ENCODE assay signal across 26 cellular contexts in the genomic region with DNA sequence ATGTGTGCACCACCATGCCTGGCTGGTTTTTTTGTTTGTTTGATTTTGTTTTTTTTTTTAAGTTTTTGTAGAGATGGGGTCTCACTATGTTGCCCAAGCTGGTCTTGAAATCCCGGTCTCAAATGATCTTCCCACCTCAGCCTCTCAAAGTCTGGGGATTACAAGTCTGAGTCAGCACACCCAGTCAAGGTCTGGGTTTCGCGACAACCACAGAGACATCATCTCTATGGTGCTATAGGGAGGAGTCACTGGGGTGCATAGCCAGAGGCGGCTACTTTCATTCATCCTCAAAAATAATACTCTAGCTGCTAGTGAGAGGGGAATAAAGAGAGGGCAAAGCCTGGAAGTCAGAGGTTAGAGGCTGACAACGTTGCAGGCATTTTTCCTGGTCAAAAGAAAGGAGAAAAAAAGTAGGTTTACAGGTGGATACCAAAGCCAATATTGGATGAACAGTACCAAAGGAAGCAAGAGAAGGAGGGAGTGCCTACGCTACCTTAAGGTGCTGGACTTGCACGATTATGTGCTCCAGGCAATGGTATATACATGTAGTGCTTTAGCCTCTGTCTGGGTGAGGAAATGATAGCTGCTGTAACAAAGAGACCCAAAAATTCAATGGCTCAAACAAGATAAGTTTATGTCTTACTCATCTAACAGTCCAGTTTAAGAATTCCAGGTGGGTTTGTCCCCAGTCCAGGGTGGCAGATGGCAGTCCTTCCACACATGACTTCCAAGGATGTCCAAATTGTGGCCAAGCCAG.
"Had no signal": no experiment of that assay in that cellular context is flagged by ENCODE, and none has a peak within 500 bp of the region (broad histone marks: within the 10 kb centered on the region; RNA-seq: fewer than 3 reads in every experiment).

No MANE protein-coding gene starts in this region.

- H3K4me1 ChIP-seq: adrenal gland, ascending aorta, prostate gland, upper lobe of right lung had no signal

- H3K36me3 Mint-ChIP-seq: activated naive CD8-positive, alpha-beta T cell treated with anti-CD3 and anti-CD28 coated beads for 36 hours; stimulated activated memory B cell treated with anti-CD40 and anti-IgM and Interleukin-4, amounts not matched to agents 10 μg/mL and 1 μg/mL and 100 μg/mL, for 72 hours had no signal

- H3K36me3 ChIP-seq: adrenal gland, ascending aorta, brain microvascular endothelial cell, left ventricle myocardium inferior, neutrophil, ovary, prostate gland, sigmoid colon, upper lobe of right lung had no signal

- FAIRE-seq: frontal cortex, small intestine had no signal

- H3K4me3 Mint-ChIP-seq: activated CD4-positive, alpha-beta T cell treated with anti-CD3 and anti-CD28 coated beads for 36 hours; activated naive CD4-positive, alpha-beta T cell treated with anti-CD3 and anti-CD28 coated beads for 36 hours; activated naive CD8-positive, alpha-beta T cell treated with anti-CD3 and anti-CD28 coated beads for 36 hours; endodermal cell; nephron; stimulated activated memory B cell treated with anti-CD40 and anti-IgM and Interleukin-4, amounts not matched to agents 10 μg/mL and 1 μg/mL and 100 μg/mL, for 72 hours; stimulated activated naive CD8-positive, alpha-beta T cell treated with anti-CD3 and anti-CD28 coated beads, Interleukin-15, amount 100 ng/mL, for 72 hours had no signal

- H3K9me3 Mint-ChIP-seq: activated naive CD8-positive, alpha-beta T cell treated with anti-CD3 and anti-CD28 coated beads for 36 hours; nephron; stimulated activated memory B cell treated with anti-CD40 and anti-IgM and Interleukin-4, amounts not matched to agents 10 μg/mL and 1 μg/mL and 100 μg/mL, for 72 hours; stimulated activated naive CD8-positive, alpha-beta T cell treated with anti-CD3 and anti-CD28 coated beads, Interleukin-15, amount 100 ng/mL, for 72 hours had no signal

- H3K27me3 Mint-ChIP-seq: activated CD4-positive, alpha-beta T cell treated with anti-CD3 and anti-CD28 coated beads for 36 hours; stimulated activated naive CD8-positive, alpha-beta T cell treated with anti-CD3 and anti-CD28 coated beads, Interleukin-15, amount 100 ng/mL, for 72 hours had no signal

- H3K27ac ChIP-seq: adrenal gland, ascending aorta, brain microvascular endothelial cell, left ventricle myocardium inferior, neutrophil, ovary, prostate gland, sigmoid colon, upper lobe of right lung had no signal

- ATAC-seq: activated CD4-positive, alpha-beta T cell treated with anti-CD3 and anti-CD28 coated beads for 36 hours; esophagus mucosa; stimulated activated memory B cell treated with anti-CD40 and anti-IgM and Interleukin-4, amounts not matched to agents 10 μg/mL and 1 μg/mL and 100 μg/mL, for 72 hours; stimulated activated naive CD8-positive, alpha-beta T cell treated with anti-CD3 and anti-CD28 coated beads, Interleukin-15, amount 100 ng/mL, for 72 hours; upper lobe of right lung had no signal

- H3K27ac Mint-ChIP-seq: activated CD4-positive, alpha-beta T cell treated with anti-CD3 and anti-CD28 coated beads for 36 hours; activated naive CD4-positive, alpha-beta T cell treated with anti-CD3 and anti-CD28 coated beads for 36 hours; activated naive CD8-positive, alpha-beta T cell treated with anti-CD3 and anti-CD28 coated beads for 36 hours; endodermal cell; stimulated activated memory B cell treated with anti-CD40 and anti-IgM and Interleukin-4, amounts not matched to agents 10 μg/mL and 1 μg/mL and 100 μg/mL, for 72 hours; stimulated activated naive CD8-positive, alpha-beta T cell treated with anti-CD3 and anti-CD28 coated beads, Interleukin-15, amount 100 ng/mL, for 72 hours had no signal

- DNase-seq: activated CD4-positive, alpha-beta T cell treated with anti-CD3 and anti-CD28 coated beads for 36 hours; activated CD4-positive, CD25-positive, alpha-beta regulatory T cell; activated effector memory CD4-positive, alpha-beta T cell treated with Interleukin-2 at 50 U/mL for 16 hours; activated naive CD4-positive, alpha-beta T cell treated with anti-CD3 and anti-CD28 coated beads for 36 hours; activated naive CD8-positive, alpha-beta T cell treated with anti-CD3 and anti-CD28 coated beads for 36 hours; activated T-cell treated with anti-CD3 and anti-CD28 coated beads for 4 hours; brain microvascular endothelial cell; endodermal cell; islet precursor cell; left ventricle myocardium inferior; ovary; retina; sigmoid colon; small intestine; stimulated activated CD4-positive, alpha-beta T cell treated with anti-CD3 and anti-CD28 coated beads, Interleukin-4, amount 100 ng/mL, for 24 hours; stimulated activated naive CD8-positive, alpha-beta T cell treated with anti-CD3 and anti-CD28 coated beads, Interleukin-15, amount 100 ng/mL, for 72 hours; substantia nigra; upper lobe of right lung had no signal

- H3K27me3 ChIP-seq: adrenal gland, ascending aorta, brain microvascular endothelial cell, neutrophil, ovary, sigmoid colon, upper lobe of right lung had no signal

- H3K4me3 ChIP-seq: adrenal gland, ascending aorta, left ventricle myocardium inferior, ovary, prostate gland, sigmoid colon, upper lobe of right lung had no signal

- H3K9me3 ChIP-seq: adrenal gland, ascending aorta, neutrophil, ovary, prostate gland, sigmoid colon, upper lobe of right lung had no signal

- H3K4me1 Mint-ChIP-seq: activated CD4-positive, alpha-beta T cell treated with anti-CD3 and anti-CD28 coated beads for 36 hours; activated naive CD8-positive, alpha-beta T cell treated with anti-CD3 and anti-CD28 coated beads for 36 hours; stimulated activated memory B cell treated with anti-CD40 and anti-IgM and Interleukin-4, amounts not matched to agents 10 μg/mL and 1 μg/mL and 100 μg/mL, for 72 hours; stimulated activated naive CD8-positive, alpha-beta T cell treated with anti-CD3 and anti-CD28 coated beads, Interleukin-15, amount 100 ng/mL, for 72 hours had no signal
